In genomic region chr1:155940993-155941844, GRCh38 we compare ENCODE assay signal across 8 cellular contexts. TPM values are rescaled to one million over a fixed set of nuclear protein-coding genes. Genes with fewer than 3 reads are reported as not detected.
DNase-seq lines count a peak whose midpoint lies in the region; ATAC-seq and TF ChIP-seq lines count a peak whose summit lies in the region.

A gene with protein sequence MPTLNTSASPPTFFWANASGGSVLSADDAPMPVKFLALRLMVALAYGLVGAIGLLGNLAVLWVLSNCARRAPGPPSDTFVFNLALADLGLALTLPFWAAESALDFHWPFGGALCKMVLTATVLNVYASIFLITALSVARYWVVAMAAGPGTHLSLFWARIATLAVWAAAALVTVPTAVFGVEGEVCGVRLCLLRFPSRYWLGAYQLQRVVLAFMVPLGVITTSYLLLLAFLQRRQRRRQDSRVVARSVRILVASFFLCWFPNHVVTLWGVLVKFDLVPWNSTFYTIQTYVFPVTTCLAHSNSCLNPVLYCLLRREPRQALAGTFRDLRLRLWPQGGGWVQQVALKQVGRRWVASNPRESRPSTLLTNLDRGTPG (plus strand): TSS chr1:155941638. CDS start chr1:155941710, 72 bp downstream.

- no peak for ATAC-seq in GM21360 (IDR thresholded peaks at IDR 0.05; ENCODE audit: unreplicated experiment)
- ATAC-seq in GM19351 (IDR thresholded peaks at IDR 0.05; ENCODE audit: unreplicated experiment) = no peak

- no peaks in the 10 kb centered on the region for H3K27me3 Mint-ChIP-seq in activated CD4-positive, alpha-beta T cell treated with anti-CD3 and anti-CD28 coated beads, Interleukin-2, amount 10 ng/mL, durations not matched to agents 7 days and 5 days

- TF ChIP-seq CTCF in esophagus squamous epithelium (IDR thresholded peaks at IDR 0.05) (no peak), spleen (IDR thresholded peaks at IDR 0.05 in 8 of 11, conservative IDR thresholded peaks at IDR 0.05 in 3 of 11) (no peak)

- H3K36me3 Mint-ChIP-seq in activated CD4-positive, alpha-beta T cell treated with anti-CD3 and anti-CD28 coated beads, Interleukin-2, amount 10 ng/mL, durations not matched to agents 7 days and 5 days (ENCODE audit: low read depth) = peaks cover 11% of the 10 kb centered on the region

- H3K4me3 ChIP-seq in SK-N-MC = peak within 1 kb of the TSS; percentile 17; the same call in 1 of the 2 replicates
- no peak within 1 kb of the TSS for H3K4me3 ChIP-seq in esophagus squamous epithelium
- no peak within 1 kb of the TSS for H3K4me3 ChIP-seq in spleen

- 57 to 59% methylated on average over 10 of the region's 11 CpGs for WGBS in esophagus squamous epithelium, 2 donors
- WGBS in spleen, 5 donors = 52 to 61% (median 57%) methylated on average over 11 of the region's 11 CpGs

- no peaks in the 10 kb centered on the region for H3K9me3 Mint-ChIP-seq in activated CD4-positive, alpha-beta T cell treated with anti-CD3 and anti-CD28 coated beads, Interleukin-2, amount 10 ng/mL, durations not matched to agents 7 days and 5 days

- H3K27me3 ChIP-seq in esophagus squamous epithelium = no peaks in the 10 kb centered on the region
- H3K27me3 ChIP-seq in spleen (replicated peaks in 1 of 7) = no peaks in the 10 kb centered on the region

- H3K4me3 Mint-ChIP-seq in activated CD4-positive, alpha-beta T cell treated with anti-CD3 and anti-CD28 coated beads, Interleukin-2, amount 10 ng/mL, durations not matched to agents 7 days and 5 days = no peak within 1 kb of the TSS

- peak within 1 kb of the TSS; percentile 88 for H3K27ac ChIP-seq in SK-N-MC
- peak within 1 kb of the TSS; percentile 57 to 83 (median 78) for H3K27ac ChIP-seq in esophagus squamous epithelium
- H3K27ac ChIP-seq in spleen = peak within 1 kb of the TSS; percentile 70 to 90 (median 79)

- H3K9me3 ChIP-seq in SK-N-MC (ENCODE audit: low read depth, low read length) (no peaks in the 10 kb centered on the region), esophagus squamous epithelium (no peaks in the 10 kb centered on the region), spleen (no peaks in the 10 kb centered on the region)

- TF ChIP-seq POLR2A in esophagus squamous epithelium (IDR thresholded peaks at IDR 0.05) (no peak), spleen (IDR thresholded peaks at IDR 0.05) (no peak)

- intact Hi-C loops in esophagus squamous epithelium (cut with DNase I) (no loop called here), spleen (cut with DNase I; ENCODE audit: low total_unique reads) (loop anchor here (5.0 kb wide), 1 partner anchor 41 kb away; no protein-coding TSS in a partner anchor)

- DNase-seq in activated CD4-positive, alpha-beta T cell treated with anti-CD3 and anti-CD28 coated beads, Interleukin-2, amount 10 ng/mL, durations not matched to agents 7 days and 5 days = no peak
- DNase-seq in activated CD4-positive, alpha-beta T cell treated with anti-CD3 and anti-CD28 coated beads for 1 hour = no peak
- DNase-seq in SK-N-MC (ENCODE audit: low read depth, low spot score) (no peak), esophagus squamous epithelium (lab: John Stamatoyannopoulos, UW) (no peak), spleen (peak; percentile 74), activated T-cell treated with anti-CD3 and anti-CD28 coated beads for 4 hours (no peak)

- POLR2A ChIA-PET in activated CD4-positive, alpha-beta T cell treated with anti-CD3 and anti-CD28 coated beads, Interleukin-2, amount 10 ng/mL, durations not matched to agents 7 days and 5 days (lab: Charles Lee) = no interaction called here

- peak within 1 kb of the TSS; percentile 80 for H3K27ac Mint-ChIP-seq in activated CD4-positive, alpha-beta T cell treated with anti-CD3 and anti-CD28 coated beads, Interleukin-2, amount 10 ng/mL, durations not matched to agents 7 days and 5 days

- CTCF ChIA-PET in activated CD4-positive, alpha-beta T cell treated with anti-CD3 and anti-CD28 coated beads, Interleukin-2, amount 10 ng/mL, durations not matched to agents 7 days and 5 days (lab: Charles Lee) = interaction anchor here (1.0 to 5.7 kb wide), 4 partner anchors 10 to 125 kb away, joined by 3 to 33 read pairs (median 4); no protein-coding TSS in a partner anchor

- peaks cover 3% of the 10 kb centered on the region; the same call in 1 of the 2 replicates for H3K36me3 ChIP-seq in SK-N-MC (ENCODE audit: insufficient read depth, low read length)
- H3K36me3 ChIP-seq in esophagus squamous epithelium = peaks cover 0 to 5% (median 0%) of the 10 kb centered on the region in 3 donors
- H3K36me3 ChIP-seq in spleen = peaks cover 0 to 9% (median 0%) of the 10 kb centered on the region in 6 donors

- peaks cover 51% of the 10 kb centered on the region for H3K4me1 Mint-ChIP-seq in activated CD4-positive, alpha-beta T cell treated with anti-CD3 and anti-CD28 coated beads, Interleukin-2, amount 10 ng/mL, durations not matched to agents 7 days and 5 days

- H3K4me1 ChIP-seq in esophagus squamous epithelium (peaks cover 28 to 78% (median 53%) of the 10 kb centered on the region in 3 donors), spleen (peaks cover 54 to 90% (median 83%) of the 10 kb centered on the region in 6 donors)

- peak within 1 kb of the TSS; percentile 56 for H3K9ac ChIP-seq in SK-N-MC (ENCODE audit: insufficient read length)

RNA-seq across cellular contexts. Expression of the gene that starts here (rescaled TPM):
- not detected for total RNA-seq in activated CD4-positive, alpha-beta T cell treated with anti-CD3 and anti-CD28 coated beads, Interleukin-2, amount 10 ng/mL, durations not matched to agents 7 days and 5 days
- total RNA-seq in esophagus squamous epithelium (not detected), spleen (under 1 TPM in 1 of 7 donors, not detected in 6; 0.88 TPM)
- under 1 TPM in 1 of 3 donors, not detected in 2; 0.06 TPM for polyA plus RNA-seq in spleen

Comparison
In these comparisons a context has a peak if more than half of its experiments do, and no peak if none do; other contexts are left out.
1. Peak in DNase-seq and H3K27ac ChIP-seq in spleen; RNA of the gene not detected or under 1 TPM.